33 cellular contexts compared by ENCODE assay signal in the genomic region with DNA sequence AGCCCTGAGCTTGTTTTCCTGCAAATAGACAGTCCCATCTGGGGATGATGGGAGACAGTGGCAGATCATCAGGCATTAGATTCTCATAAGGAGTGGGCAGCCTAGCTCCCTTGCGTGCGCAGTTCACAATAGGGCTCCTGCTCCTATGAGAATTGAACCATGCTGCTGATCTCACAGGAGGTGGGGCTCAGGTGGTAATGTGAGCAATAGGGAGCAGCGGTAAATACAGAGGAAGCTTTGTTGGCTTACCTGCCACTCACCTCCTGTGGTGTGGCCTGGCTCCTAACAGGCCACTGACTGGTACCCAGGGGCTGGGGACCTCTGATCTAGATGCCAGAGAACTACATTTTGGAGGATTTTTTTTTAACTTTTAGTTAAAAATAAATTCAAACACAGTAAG.
DNase-seq lines count a peak whose midpoint lies in the region; ATAC-seq and TF ChIP-seq lines count a peak whose summit lies in the region.
"Had no signal": no experiment of that assay in that cellular context is flagged by ENCODE, and none has a peak within 500 bp of the region (broad histone marks: within the 10 kb centered on the region; RNA-seq: fewer than 3 reads in every experiment).

No MANE protein-coding gene starts in this region.

- no peak overlapping the region for H3K4me3 ChIP-seq in HEK293 (ENCODE audit: low read depth, low read length)
- H3K4me3 ChIP-seq: A549; BLaER1; BLaER1 treated with 17β-estradiol and CSF1 and Interleukin-3, amounts not matched to agents 10 nM and 100 nM had no signal

- no peak for TF ChIP-seq CTCF in HEK293 (tag by site-specific recombination; IDR thresholded peaks at IDR 0.05)
- no peak for TF ChIP-seq CTCF in osteocyte (IDR thresholded peaks at IDR 0.05)

- H3K27ac Mint-ChIP-seq in osteocyte (ENCODE audit: unreplicated experiment) = no peak overlapping the region
- no peak overlapping the region for H3K27ac Mint-ChIP-seq in stimulated activated effector memory CD8-positive, alpha-beta T cell treated with anti-CD3 and anti-CD28 coated beads, Interleukin-12 subunit alpha, Interleukin-12 subunit beta, amount 100 ng/mL, for 72 hours
- H3K27ac Mint-ChIP-seq: B cell; CD14-positive monocyte; CD4-positive, alpha-beta memory T cell; CD4-positive, alpha-beta T cell; CD4-positive, CD25-positive, alpha-beta regulatory T cell; CD8-positive, alpha-beta T cell had no signal

- H3K4me1 Mint-ChIP-seq in osteocyte (ENCODE audit: unreplicated experiment) = no peaks in the 10 kb centered on the region
- H3K4me1 Mint-ChIP-seq in stimulated activated effector memory CD8-positive, alpha-beta T cell treated with anti-CD3 and anti-CD28 coated beads, Interleukin-12 subunit alpha, Interleukin-12 subunit beta, amount 100 ng/mL, for 72 hours = no peaks in the 10 kb centered on the region
- H3K4me1 Mint-ChIP-seq: B cell; CD14-positive monocyte; CD4-positive, alpha-beta memory T cell; CD4-positive, CD25-positive, alpha-beta regulatory T cell; CD8-positive, alpha-beta memory T cell had no signal

- no peaks in the 10 kb centered on the region for H3K27me3 Mint-ChIP-seq in osteocyte (ENCODE audit: unreplicated experiment)
- H3K27me3 Mint-ChIP-seq: B cell; CD4-positive, alpha-beta memory T cell had no signal

- H3K4me1 ChIP-seq in HEK293 (ENCODE audit: control insufficient read depth, insufficient read depth, low read length) = no peaks in the 10 kb centered on the region
- H3K4me1 ChIP-seq: A549; BE2C; BLaER1; BLaER1 treated with 17β-estradiol and CSF1 and Interleukin-3, amounts not matched to agents 10 nM and 100 nM; Caco-2 had no signal

- ATAC-seq in stimulated activated effector memory CD8-positive, alpha-beta T cell treated with anti-CD3 and anti-CD28 coated beads, Interleukin-12 subunit alpha, Interleukin-12 subunit beta, amount 100 ng/mL, for 72 hours = no peak
- ATAC-seq: A549; CD8-positive, alpha-beta T cell had no signal

- no peaks in the 10 kb centered on the region for H3K9me3 ChIP-seq in HEK293 (ENCODE audit: control insufficient read depth, insufficient read depth, low read depth, low read length)
- H3K9me3 ChIP-seq: A549, BE2C, Caco-2 had no signal

- POLR2A ChIA-PET in HEK293 (lab: Yijun Ruan, JAX) = no interaction called here

- no peak overlapping the region for H3K4me3 Mint-ChIP-seq in osteocyte (ENCODE audit: unreplicated experiment)
- no peak overlapping the region for H3K4me3 Mint-ChIP-seq in stimulated activated effector memory CD8-positive, alpha-beta T cell treated with anti-CD3 and anti-CD28 coated beads, Interleukin-12 subunit alpha, Interleukin-12 subunit beta, amount 100 ng/mL, for 72 hours
- H3K4me3 Mint-ChIP-seq: B cell; CD14-positive monocyte; CD4-positive, alpha-beta memory T cell; CD4-positive, alpha-beta T cell; CD4-positive, CD25-positive, alpha-beta regulatory T cell; CD8-positive, alpha-beta memory T cell; CD8-positive, alpha-beta T cell had no signal

- H3K36me3 Mint-ChIP-seq in osteocyte (ENCODE audit: unreplicated experiment) = no peaks in the 10 kb centered on the region
- no peaks in the 10 kb centered on the region for H3K36me3 Mint-ChIP-seq in stimulated activated effector memory CD8-positive, alpha-beta T cell treated with anti-CD3 and anti-CD28 coated beads, Interleukin-12 subunit alpha, Interleukin-12 subunit beta, amount 100 ng/mL, for 72 hours
- H3K36me3 Mint-ChIP-seq: CD14-positive monocyte; CD4-positive, alpha-beta memory T cell; CD4-positive, CD25-positive, alpha-beta regulatory T cell; CD8-positive, alpha-beta memory T cell; CD8-positive, alpha-beta T cell had no signal

- H3K27ac ChIP-seq in HEK293 (ENCODE audit: extremely low read depth, low read depth, low read length) = no peak overlapping the region
- H3K27ac ChIP-seq: 22Rv1; A549; BLaER1; BLaER1 treated with 17β-estradiol and CSF1 and Interleukin-3, amounts not matched to agents 10 nM and 100 nM; C4-2B had no signal

- peaks cover 38% of the 10 kb centered on the region for H3K9me3 Mint-ChIP-seq in osteocyte (ENCODE audit: unreplicated experiment)
- peaks cover 3% of the 10 kb centered on the region for H3K9me3 Mint-ChIP-seq in stimulated activated effector memory CD8-positive, alpha-beta T cell treated with anti-CD3 and anti-CD28 coated beads, Interleukin-12 subunit alpha, Interleukin-12 subunit beta, amount 100 ng/mL, for 72 hours
- H3K9me3 Mint-ChIP-seq: CD8-positive, alpha-beta T cell had no signal

- CTCF ChIA-PET in HEK293 (lab: Yijun Ruan, JAX) = no interaction called here

- no peaks in the 10 kb centered on the region for H3K36me3 ChIP-seq in HEK293 (ENCODE audit: control insufficient read depth in 2 of 2, insufficient read depth in 1 of 2, low read length in 2 of 2)
- H3K36me3 ChIP-seq: BE2C; BLaER1; BLaER1 treated with 17β-estradiol and CSF1 and Interleukin-3, amounts not matched to agents 10 nM and 100 nM had no signal

- DNase-seq in osteocyte (ENCODE audit: extremely low spot score, unreplicated experiment) (peak; percentile 36), ureter (ENCODE audit: low spot score) (peak; percentile 15), NCI-H1436 treated with DMSO at 0.1 percent for 48 hours (lab: John Stamatoyannopoulos, UW) (no peak)
- no peak for DNase-seq in activated CD4-positive, alpha-beta T cell treated with anti-CD3 and anti-CD28 coated beads for 48 hours
- DNase-seq in stimulated activated effector memory CD8-positive, alpha-beta T cell treated with anti-CD3 and anti-CD28 coated beads, Interleukin-12 subunit alpha, Interleukin-12 subunit beta, amount 100 ng/mL, for 72 hours (ENCODE audit: low spot score in 2 of 2) = no peak
- DNase-seq: 8988T; ACHN; AML-193; BE2C; C1 segment of cervical spinal cord; Caco-2; Calu3; CD4-positive, alpha-beta memory T cell; CD4-positive, alpha-beta T cell; CD4-positive, CD25-positive, alpha-beta regulatory T cell; CD8-positive, alpha-beta memory T cell; CD8-positive, alpha-beta T cell; COR-L47; DMS 273 treated with DMSO at 0.1 percent for 48 hours; DMS153; DMS53; DMS79; DMS79 treated with DMSO at 0.1 percent for 48 hours; DND-41; EL had no signal

TF ChIP-seq in HEK293, 187 proteins besides CTCF, POLR2A, EP300 and RAD21:
- TF ChIP-seq ZNF202 (tag by site-specific recombination; IDR thresholded peaks at IDR 0.05; ENCODE audit: borderline replicate concordance) (no peak), ZNF610 (tag by site-specific recombination; IDR thresholded peaks at IDR 0.05; ENCODE audit: borderline replicate concordance) (peak; percentile 94), ZNF362 (tag by site-specific recombination; IDR thresholded peaks at IDR 0.05) (no peak)
TF ChIP-seq in HEK293: peak in this region for 1.

Comparison
In these comparisons a context has a peak if more than half of its experiments do, and no peak if none do; other contexts are left out.
1. DNase-seq: peak in osteocyte (single experiment) and ureter (single experiment); none in NCI-H1436 treated with DMSO at 0.1 percent for 48 hours (single experiment), activated CD4-positive, alpha-beta T cell treated with anti-CD3 and anti-CD28 coated beads for 48 hours (single experiment) and stimulated activated effector memory CD8-positive, alpha-beta T cell treated with anti-CD3 and anti-CD28 coated beads, Interleukin-12 subunit alpha, Interleukin-12 subunit beta, amount 100 ng/mL, for 72 hours (0 of 2).